Comparison of ENCODE assay signal across 8 cellular contexts in the genomic region with DNA sequence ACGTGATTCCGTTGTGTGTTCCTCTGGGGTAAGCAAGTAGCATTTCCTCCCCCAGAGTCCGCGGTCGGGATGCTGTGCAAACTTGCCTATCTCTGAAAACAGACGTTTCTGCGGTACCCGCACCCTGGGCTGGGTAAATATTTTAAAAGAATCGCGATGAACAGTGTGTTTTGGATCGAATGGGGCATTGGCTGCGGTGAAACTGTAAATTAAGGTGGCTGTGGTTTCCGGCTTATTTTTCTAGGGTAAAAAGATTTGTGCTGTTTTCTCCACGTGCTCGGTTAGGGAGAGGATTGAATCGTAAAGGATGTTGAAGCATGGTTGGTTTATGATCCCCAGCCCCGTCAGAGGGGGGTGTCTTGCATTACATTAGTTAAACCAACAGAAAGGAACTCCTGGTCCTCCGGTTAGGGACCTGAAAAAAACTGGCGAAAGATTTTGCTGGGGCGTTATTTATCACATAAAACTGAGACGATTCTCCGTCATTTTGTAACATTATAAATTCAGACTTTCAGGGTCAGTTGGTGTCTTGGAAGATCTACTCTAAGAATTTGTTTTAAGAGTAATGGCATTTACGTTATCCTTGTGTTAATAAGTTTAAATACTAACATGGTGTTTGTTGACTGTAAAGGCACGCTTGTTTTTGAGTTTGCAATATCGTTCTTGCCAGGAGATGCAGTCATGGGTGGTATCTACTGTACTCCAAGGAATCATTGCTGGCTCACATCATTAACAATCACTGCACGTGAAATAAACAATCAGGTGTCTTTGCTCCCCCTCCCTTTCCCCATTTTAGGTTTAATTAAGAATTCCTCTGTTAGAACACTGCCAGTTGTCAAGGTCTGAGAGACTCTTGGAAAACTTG. TPM values are rescaled to one million over a fixed set of nuclear protein-coding genes. Genes with fewer than 3 reads are reported as not detected.
DNase-seq lines count a peak whose midpoint lies in the region; TF ChIP-seq lines count a peak whose summit lies in the region.

No MANE protein-coding gene starts in this region.

- peaks cover 58% of the 10 kb centered on the region for H3K27me3 Mint-ChIP-seq in activated T-cell treated with anti-CD3 and anti-CD28 coated beads, Interleukin-2, amount 50 U/mL, for 24 hours

- H3K4me3 Mint-ChIP-seq in activated T-cell treated with anti-CD3 and anti-CD28 coated beads, Interleukin-2, amount 50 U/mL, for 24 hours, result peak overlapping the region; percentile 71

- H3K9me3 Mint-ChIP-seq in activated T-cell treated with anti-CD3 and anti-CD28 coated beads, Interleukin-2, amount 50 U/mL, for 24 hours, result no peaks in the 10 kb centered on the region

- H3K4me1 ChIP-seq in esophagus squamous epithelium, result peaks cover 8 to 25% (median 14%) of the 10 kb centered on the region in 3 donors
- no peaks in the 10 kb centered on the region for H3K4me1 ChIP-seq in prostate gland (replicated peaks)

- DNase-seq in activated T-cell treated with anti-CD3 and anti-CD28 coated beads, Interleukin-2, amount 50 U/mL, for 24 hours, result no peak
- no peak for DNase-seq in activated T-cell treated with anti-CD3 and anti-CD28 coated beads, Interleukin-2, amount 50 U/mL, for 1 hour
- DNase-seq in OCI-M2 (lab: John Stamatoyannopoulos, UW; ENCODE audit: unreplicated experiment) (peak; percentile 20), esophagus squamous epithelium (lab: John Stamatoyannopoulos, UW) (no peak), prostate gland (ENCODE audit: low spot score) (no peak), CD1c-positive myeloid dendritic cell (ENCODE audit: extremely low spot score) (no peak), NCI-H2196 (lab: John Stamatoyannopoulos, UW; ENCODE audit: unreplicated experiment) (no peak)
- DNase-seq in stimulated activated CD4-positive, alpha-beta T cell treated with anti-CD3 and anti-CD28 coated beads, Interleukin-4, amount 100 ng/mL, for 1 hour, result no peak

- H3K27ac ChIP-seq in esophagus squamous epithelium, result no peak overlapping the region
- peak overlapping the region in 1 of 2 donors; percentile 48 for H3K27ac ChIP-seq in prostate gland

- 7 to 8% methylated on average over 24 to 25 of the region's 26 CpGs for WGBS in esophagus squamous epithelium, 2 donors
- WGBS in prostate gland, result 5% methylated on average over 26 of the region's 26 CpGs

- H3K4me1 Mint-ChIP-seq in activated T-cell treated with anti-CD3 and anti-CD28 coated beads, Interleukin-2, amount 50 U/mL, for 24 hours (ENCODE audit: low read depth), result peaks cover 20% of the 10 kb centered on the region

- H3K36me3 ChIP-seq in esophagus squamous epithelium, result no peaks in the 10 kb centered on the region
- H3K36me3 ChIP-seq in prostate gland, result no peaks in the 10 kb centered on the region

- H3K9me3 ChIP-seq in esophagus squamous epithelium (no peaks in the 10 kb centered on the region), prostate gland (no peaks in the 10 kb centered on the region)

- TF ChIP-seq POLR2A in esophagus squamous epithelium (IDR thresholded peaks at IDR 0.05) (no peak), prostate gland (IDR thresholded peaks at IDR 0.05) (no peak)

- TF ChIP-seq CTCF in esophagus squamous epithelium (IDR thresholded peaks at IDR 0.05) (no peak), prostate gland (IDR thresholded peaks at IDR 0.05) (no peak)

- no peak overlapping the region for H3K27ac Mint-ChIP-seq in activated T-cell treated with anti-CD3 and anti-CD28 coated beads, Interleukin-2, amount 50 U/mL, for 24 hours

- intact Hi-C loops in esophagus squamous epithelium (cut with DNase I), result no loop called here
- intact Hi-C loops in prostate gland (cut with DNase I), result no loop called here

- peaks cover 0 to 61% (median 12%) of the 10 kb centered on the region in 4 donors for H3K27me3 ChIP-seq in esophagus squamous epithelium
- peaks cover 4% of the 10 kb centered on the region for H3K27me3 ChIP-seq in prostate gland (replicated peaks; ENCODE audit: insufficient read depth)

- H3K4me3 ChIP-seq in esophagus squamous epithelium, result peak overlapping the region in 3 of 4 donors; percentile 33 to 63 (median 50)
- peak overlapping the region; percentile 32 to 44 for H3K4me3 ChIP-seq in prostate gland

- H3K36me3 Mint-ChIP-seq in activated T-cell treated with anti-CD3 and anti-CD28 coated beads, Interleukin-2, amount 50 U/mL, for 24 hours (ENCODE audit: low read depth), result no peaks in the 10 kb centered on the region

RNA-seq across cellular contexts. Expression of gene HHIP, which starts 1.4 kb away (rescaled TPM):
- total RNA-seq in esophagus squamous epithelium, result not detected
- total RNA-seq in prostate gland, result 1 to 10 TPM in 1 of 2 donors, under 1 TPM in 1; 0.82 to 7.2 TPM
